In the genomic region with DNA sequence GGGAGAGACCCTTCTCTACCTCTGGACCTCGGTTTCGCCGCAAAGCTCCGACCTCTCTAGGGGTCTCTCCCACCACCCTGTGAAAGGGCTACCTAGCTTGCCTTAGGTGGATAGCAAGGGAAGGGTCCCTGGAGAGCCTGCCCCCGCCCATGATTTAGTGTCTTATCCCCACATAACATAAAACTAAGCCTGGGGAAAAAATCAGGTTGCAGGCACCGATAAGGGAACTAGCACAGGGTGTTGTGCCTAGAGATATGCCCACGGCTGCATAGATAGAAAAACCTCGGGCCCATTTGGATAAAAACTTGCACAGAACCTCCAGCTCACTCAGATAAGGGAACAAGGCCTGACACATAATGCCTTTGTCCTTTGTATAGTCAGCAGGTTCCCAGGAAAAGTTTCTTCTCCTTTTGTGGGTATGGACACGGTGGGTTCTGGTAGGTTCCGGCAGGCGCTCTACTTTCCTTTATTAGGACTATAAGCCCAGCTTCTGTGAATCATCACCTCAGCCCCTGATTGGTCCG, we compare ENCODE assay signal across 1 cellular context.
TF ChIP-seq lines count a peak whose summit lies in the region.

No MANE protein-coding gene starts in this region.

TF ChIP-seq in K562, 482 proteins besides CTCF, POLR2A, EP300 and RAD21 (continued from another document and continues in another):
- TF ChIP-seq ARID4B (CRISPR knock-in tag; IDR thresholded peaks at IDR 0.05), result no peak
- TF ChIP-seq ZNF551 (CRISPR knock-in tag; IDR thresholded peaks at IDR 0.05), result no peak
- no peak for TF ChIP-seq ETV6 (IDR thresholded peaks at IDR 0.05; ENCODE audit: borderline replicate concordance in 1 of 2, low read depth in 2 of 2, low read length in 1 of 2)
- TF ChIP-seq ETV6 (CRISPR knock-in tag; IDR thresholded peaks at IDR 0.05; ENCODE audit: borderline replicate concordance), result no peak
- TF ChIP-seq ZNF133 (CRISPR knock-in tag; IDR thresholded peaks at IDR 0.05), result no peak
- TF ChIP-seq SP2 (IDR thresholded peaks at IDR 0.05; ENCODE audit: extremely low read depth, low read depth, low read length, poor library complexity, severe bottlenecking), result no peak
- no peak for TF ChIP-seq FOSL1 (tag; conservative IDR thresholded peaks at IDR 0.05)
- no peak for TF ChIP-seq PCBP1 (IDR thresholded peaks at IDR 0.05; ENCODE audit: low read depth, low read length, poor library complexity, severe bottlenecking)
- TF ChIP-seq KAT2B (IDR thresholded peaks at IDR 0.05; ENCODE audit: low read depth, low read length), result no peak
- no peak for TF ChIP-seq E2F3 (CRISPR knock-in tag; IDR thresholded peaks at IDR 0.05)
- TF ChIP-seq SRSF9 (IDR thresholded peaks at IDR 0.05; ENCODE audit: borderline replicate concordance, low read depth, low read length), result no peak
- peak; percentile 96 for TF ChIP-seq TRIM24 (IDR thresholded peaks at IDR 0.05)
- TF ChIP-seq, protein P1, sequence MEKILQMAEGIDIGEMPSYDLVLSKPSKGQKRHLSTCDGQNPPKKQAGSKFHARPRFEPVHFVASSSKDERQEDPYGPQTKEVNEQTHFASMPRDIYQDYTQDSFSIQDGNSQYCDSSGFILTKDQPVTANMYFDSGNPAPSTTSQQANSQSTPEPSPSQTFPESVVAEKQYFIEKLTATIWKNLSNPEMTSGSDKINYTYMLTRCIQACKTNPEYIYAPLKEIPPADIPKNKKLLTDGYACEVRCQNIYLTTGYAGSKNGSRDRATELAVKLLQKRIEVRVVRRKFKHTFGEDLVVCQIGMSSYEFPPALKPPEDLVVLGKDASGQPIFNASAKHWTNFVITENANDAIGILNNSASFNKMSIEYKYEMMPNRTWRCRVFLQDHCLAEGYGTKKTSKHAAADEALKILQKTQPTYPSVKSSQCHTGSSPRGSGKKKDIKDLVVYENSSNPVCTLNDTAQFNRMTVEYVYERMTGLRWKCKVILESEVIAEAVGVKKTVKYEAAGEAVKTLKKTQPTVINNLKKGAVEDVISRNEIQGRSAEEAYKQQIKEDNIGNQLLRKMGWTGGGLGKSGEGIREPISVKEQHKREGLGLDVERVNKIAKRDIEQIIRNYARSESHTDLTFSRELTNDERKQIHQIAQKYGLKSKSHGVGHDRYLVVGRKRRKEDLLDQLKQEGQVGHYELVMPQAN (IDR thresholded peaks at IDR 0.05; ENCODE audit: borderline replicate concordance), result no peak
- TF ChIP-seq CLOCK (CRISPR knock-in tag; IDR thresholded peaks at IDR 0.05; ENCODE audit: borderline replicate concordance), result peak; percentile 67; the same call in 1 of the 2 replicates
- peak; percentile 92 for TF ChIP-seq ZNF175 (CRISPR knock-in tag; IDR thresholded peaks at IDR 0.05; ENCODE audit: low read depth)
- peak; percentile 36; the same call in 1 of the 2 replicates for TF ChIP-seq MTA3 (IDR thresholded peaks at IDR 0.05; ENCODE audit: borderline replicate concordance)
- no peak; the same call in none of the 2 replicates for TF ChIP-seq NFE2 (IDR thresholded peaks at IDR 0.05; ENCODE audit: low read depth)
- no peak for TF ChIP-seq COPS2 (conservative IDR thresholded peaks at IDR 0.05)
- TF ChIP-seq HLTF (IDR thresholded peaks at IDR 0.05), result 0 out of 2 replicates have a peak, but pooled peaks have one; percentile 44
- peak; percentile 94 for TF ChIP-seq ZKSCAN8 (CRISPR knock-in tag; IDR thresholded peaks at IDR 0.05)
- no peak for TF ChIP-seq BRF1 (IDR thresholded peaks at IDR 0.05; ENCODE audit: borderline replicate concordance, extremely low read depth, insufficient read length)
- TF ChIP-seq KLF13 (tag; IDR thresholded peaks at IDR 0.05; ENCODE audit: borderline replicate concordance, low read depth), result no peak
- no peak for TF ChIP-seq HDAC6 (IDR thresholded peaks at IDR 0.05; ENCODE audit: low read depth, low read length)
- TF ChIP-seq E2F5 (CRISPR knock-in tag; IDR thresholded peaks at IDR 0.05), result no peak
- TF ChIP-seq SMAD4 (CRISPR knock-in tag; conservative IDR thresholded peaks at IDR 0.05), result peak; percentile 83
- TF ChIP-seq SMARCA4 (IDR thresholded peaks at IDR 0.05), result peak; percentile 96
- TF ChIP-seq KLF16 (IDR thresholded peaks at IDR 0.05), result peak; percentile 99
- no peak for TF ChIP-seq ETS2 (tag; IDR thresholded peaks at IDR 0.05; ENCODE audit: borderline replicate concordance, poor library complexity, severe bottlenecking)
- TF ChIP-seq SRF (CRISPR knock-in tag; IDR thresholded peaks at IDR 0.05), result peak; percentile 70 to 97; a peak in 3 of 4 replicates
- peak; percentile 89 for TF ChIP-seq ZNF197 (CRISPR knock-in tag; IDR thresholded peaks at IDR 0.05; ENCODE audit: low read depth)
- no peak for TF ChIP-seq PCBP2 (IDR thresholded peaks at IDR 0.05; ENCODE audit: low read depth, low read length, poor library complexity, severe bottlenecking)
- TF ChIP-seq, protein P2, sequence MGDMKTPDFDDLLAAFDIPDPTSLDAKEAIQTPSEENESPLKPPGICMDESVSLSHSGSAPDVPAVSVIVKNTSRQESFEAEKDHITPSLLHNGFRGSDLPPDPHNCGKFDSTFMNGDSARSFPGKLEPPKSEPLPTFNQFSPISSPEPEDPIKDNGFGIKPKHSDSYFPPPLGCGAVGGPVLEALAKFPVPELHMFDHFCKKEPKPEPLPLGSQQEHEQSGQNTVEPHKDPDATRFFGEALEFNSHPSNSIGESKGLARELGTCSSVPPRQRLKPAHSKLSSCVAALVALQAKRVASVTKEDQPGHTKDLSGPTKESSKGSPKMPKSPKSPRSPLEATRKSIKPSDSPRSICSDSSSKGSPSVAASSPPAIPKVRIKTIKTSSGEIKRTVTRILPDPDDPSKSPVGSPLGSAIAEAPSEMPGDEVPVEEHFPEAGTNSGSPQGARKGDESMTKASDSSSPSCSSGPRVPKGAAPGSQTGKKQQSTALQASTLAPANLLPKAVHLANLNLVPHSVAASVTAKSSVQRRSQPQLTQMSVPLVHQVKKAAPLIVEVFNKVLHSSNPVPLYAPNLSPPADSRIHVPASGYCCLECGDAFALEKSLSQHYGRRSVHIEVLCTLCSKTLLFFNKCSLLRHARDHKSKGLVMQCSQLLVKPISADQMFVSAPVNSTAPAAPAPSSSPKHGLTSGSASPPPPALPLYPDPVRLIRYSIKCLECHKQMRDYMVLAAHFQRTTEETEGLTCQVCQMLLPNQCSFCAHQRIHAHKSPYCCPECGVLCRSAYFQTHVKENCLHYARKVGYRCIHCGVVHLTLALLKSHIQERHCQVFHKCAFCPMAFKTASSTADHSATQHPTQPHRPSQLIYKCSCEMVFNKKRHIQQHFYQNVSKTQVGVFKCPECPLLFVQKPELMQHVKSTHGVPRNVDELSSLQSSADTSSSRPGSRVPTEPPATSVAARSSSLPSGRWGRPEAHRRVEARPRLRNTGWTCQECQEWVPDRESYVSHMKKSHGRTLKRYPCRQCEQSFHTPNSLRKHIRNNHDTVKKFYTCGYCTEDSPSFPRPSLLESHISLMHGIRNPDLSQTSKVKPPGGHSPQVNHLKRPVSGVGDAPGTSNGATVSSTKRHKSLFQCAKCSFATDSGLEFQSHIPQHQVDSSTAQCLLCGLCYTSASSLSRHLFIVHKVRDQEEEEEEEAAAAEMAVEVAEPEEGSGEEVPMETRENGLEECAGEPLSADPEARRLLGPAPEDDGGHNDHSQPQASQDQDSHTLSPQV (IDR thresholded peaks at IDR 0.05), result 0 out of 2 replicates have a peak, but pooled peaks have one; percentile 63
- TF ChIP-seq KLF6 (CRISPR knock-in tag; IDR thresholded peaks at IDR 0.05; ENCODE audit: borderline replicate concordance), result no peak; the same call in 1 of the 2 replicates
- no peak for TF ChIP-seq RBM39 (optimal IDR thresholded peaks at IDR 0.05; ENCODE audit: low read depth, low read length)
- TF ChIP-seq ELF1 (tag; IDR thresholded peaks at IDR 0.05), result no peak; the same call in 1 of the 2 replicates
- TF ChIP-seq TFAP4 (CRISPR knock-in tag; IDR thresholded peaks at IDR 0.05; ENCODE audit: borderline replicate concordance), result no peak; the same call in 1 of the 2 replicates
- 0 out of 2 replicates have a peak, but pooled peaks have one; percentile 41 for TF ChIP-seq TEAD2 (tag; IDR thresholded peaks at IDR 0.05)
- TF ChIP-seq, protein P3, sequence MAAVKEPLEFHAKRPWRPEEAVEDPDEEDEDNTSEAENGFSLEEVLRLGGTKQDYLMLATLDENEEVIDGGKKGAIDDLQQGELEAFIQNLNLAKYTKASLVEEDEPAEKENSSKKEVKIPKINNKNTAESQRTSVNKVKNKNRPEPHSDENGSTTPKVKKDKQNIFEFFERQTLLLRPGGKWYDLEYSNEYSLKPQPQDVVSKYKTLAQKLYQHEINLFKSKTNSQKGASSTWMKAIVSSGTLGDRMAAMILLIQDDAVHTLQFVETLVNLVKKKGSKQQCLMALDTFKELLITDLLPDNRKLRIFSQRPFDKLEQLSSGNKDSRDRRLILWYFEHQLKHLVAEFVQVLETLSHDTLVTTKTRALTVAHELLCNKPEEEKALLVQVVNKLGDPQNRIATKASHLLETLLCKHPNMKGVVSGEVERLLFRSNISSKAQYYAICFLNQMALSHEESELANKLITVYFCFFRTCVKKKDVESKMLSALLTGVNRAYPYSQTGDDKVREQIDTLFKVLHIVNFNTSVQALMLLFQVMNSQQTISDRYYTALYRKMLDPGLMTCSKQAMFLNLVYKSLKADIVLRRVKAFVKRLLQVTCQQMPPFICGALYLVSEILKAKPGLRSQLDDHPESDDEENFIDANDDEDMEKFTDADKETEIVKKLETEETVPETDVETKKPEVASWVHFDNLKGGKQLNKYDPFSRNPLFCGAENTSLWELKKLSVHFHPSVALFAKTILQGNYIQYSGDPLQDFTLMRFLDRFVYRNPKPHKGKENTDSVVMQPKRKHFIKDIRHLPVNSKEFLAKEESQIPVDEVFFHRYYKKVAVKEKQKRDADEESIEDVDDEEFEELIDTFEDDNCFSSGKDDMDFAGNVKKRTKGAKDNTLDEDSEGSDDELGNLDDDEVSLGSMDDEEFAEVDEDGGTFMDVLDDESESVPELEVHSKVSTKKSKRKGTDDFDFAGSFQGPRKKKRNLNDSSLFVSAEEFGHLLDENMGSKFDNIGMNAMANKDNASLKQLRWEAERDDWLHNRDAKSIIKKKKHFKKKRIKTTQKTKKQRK (IDR thresholded peaks at IDR 0.05; ENCODE audit: borderline replicate concordance, low read depth, low read length), result no peak
- no peak for TF ChIP-seq PTBP1 (IDR thresholded peaks at IDR 0.05; ENCODE audit: low read depth, low read length)
- peak; percentile 11; the same call in 1 of the 2 replicates for TF ChIP-seq CTBP1 (IDR thresholded peaks at IDR 0.05; ENCODE audit: borderline replicate concordance)
- no peak; the same call in 1 of the 2 replicates for TF ChIP-seq PHF8 (IDR thresholded peaks at IDR 0.05; ENCODE audit: borderline replicate concordance, low read length)
- TF ChIP-seq SAP30 (IDR thresholded peaks at IDR 0.05; ENCODE audit: borderline replicate concordance, insufficient read depth, low read depth, low read length, poor library complexity, severe bottlenecking), result peak; percentile 2
- no peak for TF ChIP-seq GABPB2 (CRISPR knock-in tag; conservative IDR thresholded peaks at IDR 0.05)
